Comparison of ENCODE assay signal across 11 cellular contexts in the genomic region with DNA sequence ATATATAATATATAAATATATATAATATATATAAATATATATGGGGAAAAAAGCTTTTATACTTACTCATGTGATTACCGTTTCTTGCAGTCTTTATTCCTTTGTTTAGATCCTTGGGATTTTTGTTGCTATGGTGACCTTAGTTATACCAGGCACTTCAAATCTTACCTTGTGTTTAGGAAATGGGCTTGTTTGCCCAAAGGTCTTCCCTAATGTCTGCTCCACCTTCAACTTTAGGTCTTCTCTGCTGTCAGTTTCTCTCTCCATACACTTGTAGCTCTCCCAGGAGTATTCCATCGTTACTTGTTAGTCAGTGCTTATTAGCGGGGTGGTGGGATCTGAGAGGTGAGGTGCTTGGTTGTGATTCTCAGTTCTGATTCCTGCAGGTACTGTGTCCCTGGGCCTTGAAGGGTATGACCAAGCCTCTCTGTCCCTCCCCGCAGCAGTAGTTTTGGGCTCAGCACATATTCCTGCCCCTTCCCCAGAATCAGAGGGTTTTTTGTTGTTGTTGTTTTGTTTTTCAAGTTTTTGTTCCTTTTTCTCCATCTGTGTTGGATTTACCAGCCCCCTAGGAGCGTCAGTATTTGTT. TPM values are rescaled to one million over a fixed set of nuclear protein-coding genes. Genes with fewer than 3 reads are reported as not detected.
"Had no signal": no experiment of that assay in that cellular context is flagged by ENCODE, and none has a peak within 500 bp of the region (broad histone marks: within the 10 kb centered on the region; RNA-seq: fewer than 3 reads in every experiment).

No MANE protein-coding gene starts in this region.

- DNase-seq: activated CD4-positive, alpha-beta memory T cell treated with anti-CD3 and anti-CD28 coated beads for 36 hours; activated CD4-positive, CD25-positive, alpha-beta regulatory T cell treated with anti-CD3 and anti-CD28 coated beads, Interleukin-2, amount 50 U/mL, for 72 hours; activated naive CD4-positive, alpha-beta T cell; amniotic stem cell; cortex of kidney; effector memory CD4-positive, alpha-beta T cell; gastrocnemius medialis; left ventricle myocardium superior; mesenchymal stem cell; substantia nigra; transverse colon had no signal

RNA-seq across cellular contexts. Expression of a gene that starts 9.6 kb away (rescaled TPM):
- total RNA-seq: gastrocnemius medialis, left ventricle myocardium superior had no signal
